Comparison of ENCODE assay signal across 1 cellular context in genomic region chr10:30603589-30603988, GRCh38.
TF ChIP-seq lines count a peak whose summit lies in the region.

No MANE protein-coding gene starts in this region.

TF ChIP-seq in HepG2, 621 proteins besides CTCF, POLR2A, EP300 and RAD21 (continued from another document and continues in another):
- TF ChIP-seq ZNF609 (CRISPR knock-in tag; IDR thresholded peaks at IDR 0.05; ENCODE audit: borderline replicate concordance) (peak; percentile 69), ZNF543 (CRISPR knock-in tag; IDR thresholded peaks at IDR 0.05) (peak; percentile 42; the same call in 1 of the 2 replicates), GATAD1 (CRISPR knock-in tag; IDR thresholded peaks at IDR 0.05) (peak; percentile 22; the same call in 1 of the 2 replicates), ZFP90 (CRISPR knock-in tag; IDR thresholded peaks at IDR 0.05; ENCODE audit: borderline replicate concordance) (no peak), GABPB1 (CRISPR knock-in tag; IDR thresholded peaks at IDR 0.05) (peak; percentile 29; the same call in 1 of the 2 replicates), HOMEZ (CRISPR knock-in tag; IDR thresholded peaks at IDR 0.05; ENCODE audit: low read depth) (no peak), U2AF1 (optimal IDR thresholded peaks at IDR 0.05; ENCODE audit: low read depth, low read length) (no peak), FOXJ3 (CRISPR knock-in tag; IDR thresholded peaks at IDR 0.05; ENCODE audit: borderline replicate concordance) (peak; percentile 56; the same call in 1 of the 2 replicates), CREB1 (IDR thresholded peaks at IDR 0.05) (no peak), CREB1 (CRISPR knock-in tag; IDR thresholded peaks at IDR 0.05) (no peak), ZNF770 (CRISPR knock-in tag; IDR thresholded peaks at IDR 0.05) (peak; percentile 73), POLR2G (IDR thresholded peaks at IDR 0.05; ENCODE audit: low read depth, low read length) (no peak), TEAD3 (CRISPR knock-in tag; optimal IDR thresholded peaks at IDR 0.05; ENCODE audit: borderline replicate concordance) (peak; percentile 61), ZNF331 (CRISPR knock-in tag; IDR thresholded peaks at IDR 0.05) (peak; percentile 31; the same call in 1 of the 2 replicates), CCAR2 (optimal IDR thresholded peaks at IDR 0.05; ENCODE audit: low read depth, low read length) (no peak), RBFOX2 (IDR thresholded peaks at IDR 0.05; ENCODE audit: low read depth, low read length) (no peak), ZNF710 (CRISPR knock-in tag; IDR thresholded peaks at IDR 0.05; ENCODE audit: borderline replicate concordance) (0 out of 2 replicates have a peak, but pooled peaks have one; percentile 30), ZNF275 (CRISPR knock-in tag; IDR thresholded peaks at IDR 0.05; ENCODE audit: borderline replicate concordance) (no peak), RARA (CRISPR knock-in tag; IDR thresholded peaks at IDR 0.05) (peak; percentile 93), NFE2L2 (IDR thresholded peaks at IDR 0.05; ENCODE audit: low read length) (no peak), ZNF30 (CRISPR knock-in tag; IDR thresholded peaks at IDR 0.05) (no peak), ZSCAN31 (CRISPR knock-in tag; IDR thresholded peaks at IDR 0.05; ENCODE audit: low read depth) (no peak), CENPX (CRISPR knock-in tag; IDR thresholded peaks at IDR 0.05) (no peak), RXRB (CRISPR knock-in tag; IDR thresholded peaks at IDR 0.05; ENCODE audit: borderline replicate concordance) (peak; percentile 79; the same call in 1 of the 2 replicates), HDAC1 (CRISPR knock-in tag; IDR thresholded peaks at IDR 0.05) (peak; percentile 42; the same call in 1 of the 2 replicates), FOXO1 (CRISPR knock-in tag; IDR thresholded peaks at IDR 0.05) (peak; percentile 74; the same call in 1 of the 2 replicates), ONECUT2 (CRISPR knock-in tag; IDR thresholded peaks at IDR 0.05) (no peak), E2F5 (CRISPR knock-in tag; conservative IDR thresholded peaks at IDR 0.05) (no peak), TRAFD1 (CRISPR knock-in tag; IDR thresholded peaks at IDR 0.05; ENCODE audit: borderline replicate concordance) (no peak), HIC2 (CRISPR knock-in tag; IDR thresholded peaks at IDR 0.05; ENCODE audit: low read depth) (no peak), LCORL (IDR thresholded peaks at IDR 0.05) (no peak), LCORL (CRISPR knock-in tag; IDR thresholded peaks at IDR 0.05) (no peak), ZBTB38 (CRISPR knock-in tag; IDR thresholded peaks at IDR 0.05) (peak; percentile 16; the same call in 1 of the 2 replicates), CREM (IDR thresholded peaks at IDR 0.05) (peak; percentile 69; the same call in 1 of the 2 replicates), CREM (CRISPR knock-in tag; IDR thresholded peaks at IDR 0.05) (no peak), HOXA3 (CRISPR knock-in tag; IDR thresholded peaks at IDR 0.05) (peak; percentile 69), RBAK (CRISPR knock-in tag; IDR thresholded peaks at IDR 0.05) (no peak), HMG20A (CRISPR knock-in tag; IDR thresholded peaks at IDR 0.05; ENCODE audit: borderline replicate concordance) (peak; percentile 76; the same call in 1 of the 2 replicates), GMEB2 (CRISPR knock-in tag; IDR thresholded peaks at IDR 0.05; ENCODE audit: low read depth) (no peak), ZNF691 (CRISPR knock-in tag; IDR thresholded peaks at IDR 0.05; ENCODE audit: borderline replicate concordance, low read depth) (peak; percentile 13; the same call in 1 of the 2 replicates)
